Comparison of ENCODE assay signal across 1 cellular context in genomic region chr6:100378576-100378975, GRCh38.
TF ChIP-seq lines count a peak whose summit lies in the region.

No MANE protein-coding gene starts in this region.

TF ChIP-seq in IMR-90, 13 proteins besides CTCF, POLR2A, EP300 and RAD21 (continued from another document):
- TF ChIP-seq, protein P1, sequence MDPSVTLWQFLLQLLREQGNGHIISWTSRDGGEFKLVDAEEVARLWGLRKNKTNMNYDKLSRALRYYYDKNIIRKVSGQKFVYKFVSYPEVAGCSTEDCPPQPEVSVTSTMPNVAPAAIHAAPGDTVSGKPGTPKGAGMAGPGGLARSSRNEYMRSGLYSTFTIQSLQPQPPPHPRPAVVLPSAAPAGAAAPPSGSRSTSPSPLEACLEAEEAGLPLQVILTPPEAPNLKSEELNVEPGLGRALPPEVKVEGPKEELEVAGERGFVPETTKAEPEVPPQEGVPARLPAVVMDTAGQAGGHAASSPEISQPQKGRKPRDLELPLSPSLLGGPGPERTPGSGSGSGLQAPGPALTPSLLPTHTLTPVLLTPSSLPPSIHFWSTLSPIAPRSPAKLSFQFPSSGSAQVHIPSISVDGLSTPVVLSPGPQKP (IDR thresholded peaks at IDR 0.05; ENCODE audit: borderline replicate concordance, low read depth, low read length): no peak
- TF ChIP-seq FOS (IDR thresholded peaks at IDR 0.05; ENCODE audit: low read depth, low read length) (no peak), NFE2L2 (IDR thresholded peaks at IDR 0.05; ENCODE audit: low read depth, low read length) (no peak), MAZ (IDR thresholded peaks at IDR 0.05; ENCODE audit: borderline replicate concordance, low read depth, low read length) (no peak)
